ENCODE assay signal across 8 cellular contexts in genomic region chr6:73579851-73580246, GRCh38. TPM values are rescaled to one million over a fixed set of nuclear protein-coding genes. Genes with fewer than 3 reads are reported as not detected.
A peak's percentile ranks its signal among the peaks of the same experiment; 100 is the strongest.
DNase-seq lines count a peak whose midpoint lies in the region; ATAC-seq and TF ChIP-seq lines count a peak whose summit lies in the region.

No MANE protein-coding gene starts in this region.

- POLR2A ChIA-PET in RWPE1 (lab: Yijun Ruan, JAX; ENCODE audit: low non-redundant PET): interaction anchor here (0.6 to 1.1 kb wide), 4 partner anchors 56 to 192 kb away, joined by 3 to 11 read pairs (median 4); partner anchors contain the start of gene EEF1A1

- no peaks in the 10 kb centered on the region for H3K9me3 ChIP-seq in thymus (ENCODE audit: control insufficient read depth)

- H3K4me3 ChIP-seq in dorsolateral prefrontal cortex (peak overlapping the region in 54 of 59 donors; percentile 24 to 70 (median 48)), thymus (ENCODE audit: low read length) (no peak overlapping the region)

- H3K27ac ChIP-seq in RWPE1 (peak overlapping the region; percentile 99), dorsolateral prefrontal cortex (peak overlapping the region; percentile 84 to 100 (median 96)), thymus (ENCODE audit: low read depth) (peak overlapping the region; percentile 86)

- intact Hi-C loops in dorsolateral prefrontal cortex (cut with DNase I): loop anchor here (1.0 to 10.0 kb wide), 2 partner anchors 59 to 115 kb away; partner anchors contain the start of genes EEF1A1 (in 2 of the 2) and MTO1 (in 1 of the 2)

- WGBS in thymus: 72% methylated on average over 4 of the region's 4 CpGs

- H3K36me3 ChIP-seq in thymus (ENCODE audit: control insufficient read depth, insufficient read depth): no peaks in the 10 kb centered on the region

- no peak for TF ChIP-seq CTCF in RWPE1 (conservative IDR thresholded peaks at IDR 0.05; ENCODE audit: low read depth)
- TF ChIP-seq CTCF in dorsolateral prefrontal cortex (IDR thresholded peaks at IDR 0.05 in 54 of 56, conservative IDR thresholded peaks at IDR 0.05 in 2 of 56; ENCODE audit: low read depth in 1 of 56, partially characterized antibody in 56 of 56): no peak

- DNase-seq in ELF-1 (ENCODE audit: low read depth, low spot score) (peak; percentile 91), RWPE1 (ENCODE audit: low spot score) (peak; percentile 29), dorsolateral prefrontal cortex (no peak), medulla oblongata (ENCODE audit: extremely low spot score) (peak; percentile 84), NCI-H446 treated with DMSO at 0.1 percent for 48 hours (lab: John Stamatoyannopoulos, UW) (no peak), UCSD-AML1 (lab: John Stamatoyannopoulos, UW; ENCODE audit: unreplicated experiment) (no peak)

- H3K27me3 ChIP-seq in dorsolateral prefrontal cortex: no peaks in the 10 kb centered on the region
- H3K27me3 ChIP-seq in thymus (ENCODE audit: control insufficient read depth, insufficient read depth): no peaks in the 10 kb centered on the region

- CTCF ChIA-PET in RWPE1 (lab: Yijun Ruan, JAX): interaction anchor here (0.5 to 1.2 kb wide), 6 partner anchors 14 to 170 kb away, joined by 3 to 6 read pairs (median 4); no protein-coding TSS in a partner anchor

- peak; percentile 17 for ATAC-seq in HG02623 (IDR thresholded peaks at IDR 0.05; ENCODE audit: unreplicated experiment)

- H3K4me1 ChIP-seq in thymus (ENCODE audit: control insufficient read depth, insufficient read depth, low read length): no peaks in the 10 kb centered on the region

RNA-seq across cellular contexts. Expression of gene EEF1A1, which starts 59.0 kb away (rescaled TPM):
- total RNA-seq in dorsolateral prefrontal cortex: 1,000 to 10,000 TPM; 1,645 to 3,337 (median 2,206) TPM
- 12,119 TPM for polyA plus RNA-seq in thymus

Comparison
In these comparisons a context has a peak if more than half of its experiments do, and no peak if none do; other contexts are left out.
1. DNase-seq: peak in ELF-1 (single experiment), RWPE1 (single experiment) and medulla oblongata (single experiment); none in dorsolateral prefrontal cortex (0 of 10), NCI-H446 treated with DMSO at 0.1 percent for 48 hours (single experiment) and UCSD-AML1 (single experiment).
2. Peak in every context shown above with its lines, with median percentiles within 50 percentile points of each other: H3K27ac ChIP-seq.